Comparison of ENCODE assay signal across 8 cellular contexts in genomic region chr1:81801032-81801833, GRCh38. TPM values are rescaled to one million over a fixed set of nuclear protein-coding genes. Genes with fewer than 3 reads are reported as not detected.
DNase-seq lines count a peak whose midpoint lies in the region; ATAC-seq and TF ChIP-seq lines count a peak whose summit lies in the region.

No MANE protein-coding gene starts in this region.

- intact Hi-C loops in sciatic nerve (cut with DNase I): no loop called here

- peaks cover 7 to 42% (median 24%) of the 10 kb centered on the region in 6 donors for H3K9me3 Mint-ChIP-seq in immature natural killer cell

- H3K36me3 ChIP-seq in brain microvascular endothelial cell (replicated peaks) (no peaks in the 10 kb centered on the region), iPS-15b (ENCODE audit: control insufficient read depth, insufficient read depth, low read length) (no peaks in the 10 kb centered on the region)

- H3K27ac Mint-ChIP-seq in immature natural killer cell: no peak overlapping the region

- H3K27me3 Mint-ChIP-seq in immature natural killer cell (ENCODE audit: low read depth in 3 of 3): peaks cover 9 to 13% (median 13%) of the 10 kb centered on the region in 3 donors

- H3K27me3 ChIP-seq in brain microvascular endothelial cell (replicated peaks): no peaks in the 10 kb centered on the region
- H3K27me3 ChIP-seq in iPS-15b (ENCODE audit: control insufficient read depth, insufficient read depth, low read length): no peaks in the 10 kb centered on the region

- peak overlapping the region; percentile 49 for H3K9ac ChIP-seq in iPS-15b (ENCODE audit: low read depth, low read length)

- H3K36me3 Mint-ChIP-seq in immature natural killer cell: peaks cover 0 to 3% (median 3%) of the 10 kb centered on the region in 3 donors

- H3K4me1 Mint-ChIP-seq in immature natural killer cell: no peaks in the 10 kb centered on the region

- H3K27ac ChIP-seq in brain microvascular endothelial cell: peak overlapping the region; percentile 76

- peak overlapping the region in 2 of 5 donors; percentile 42 to 60 for H3K4me3 Mint-ChIP-seq in immature natural killer cell

- H3K4me1 ChIP-seq in iPS-15b (ENCODE audit: control insufficient read depth, insufficient read depth, low read length): peaks cover 27% of the 10 kb centered on the region

- peak overlapping the region; percentile 68 for H3K4me3 ChIP-seq in GM08714 (ENCODE audit: low read length)
- H3K4me3 ChIP-seq in brain microvascular endothelial cell (ENCODE audit: low read depth, low read length): peak overlapping the region; percentile 77
- H3K4me3 ChIP-seq in iPS-15b (ENCODE audit: low read depth, low read length): peak overlapping the region; percentile 94

- no peaks in the 10 kb centered on the region for H3K9me3 ChIP-seq in iPS-15b (ENCODE audit: control insufficient read depth, insufficient read depth, low read length)

- TF ChIP-seq CTCF in brain microvascular endothelial cell (IDR thresholded peaks at IDR 0.05; ENCODE audit: low read depth, low read length, missing control alignments): no peak

- in situ Hi-C loops in brain microvascular endothelial cell (cut with HindIII; ENCODE audit: low pct_ligation_motif_present, low sequenced_read_pairs): no loop called here

- peak; percentile 69 for DNase-seq in NCI-H69 (lab: John Stamatoyannopoulos, UW)
- peak; percentile 85 for DNase-seq in brain microvascular endothelial cell
- peak; percentile 88 for DNase-seq in sciatic nerve (ENCODE audit: low spot score)
- DNase-seq in immature natural killer cell: no peak

- peak; percentile 54 for ATAC-seq in HG03175 (IDR thresholded peaks at IDR 0.05; ENCODE audit: unreplicated experiment)
- ATAC-seq in sciatic nerve: peak; percentile 91
- ATAC-seq in GM21619 (IDR thresholded peaks at IDR 0.05; ENCODE audit: unreplicated experiment): no peak

RNA-seq across cellular contexts. Expression of gene ADGRL2, which starts 0.5 kb away (rescaled TPM):
- 45.2 TPM for total RNA-seq in sciatic nerve
- polyA plus RNA-seq in immature natural killer cell: not detected

Comparison
In these comparisons a context has a peak if more than half of its experiments do, and no peak if none do; other contexts are left out.
1. DNase-seq: peak in NCI-H69 (single experiment), brain microvascular endothelial cell (single experiment) and sciatic nerve (single experiment); none in immature natural killer cell (0 of 3).
2. Peak in every context shown above with its lines, with median percentiles within 50 percentile points of each other: H3K4me3 ChIP-seq.